ENCODE assay signal across 8 cellular contexts in genomic region chr15:65133550-65134200, GRCh38. TPM values are rescaled to one million over a fixed set of nuclear protein-coding genes. Genes with fewer than 3 reads are reported as not detected.
A peak's percentile ranks its signal among the peaks of the same experiment; 100 is the strongest.
DNase-seq lines count a peak whose midpoint lies in the region; ATAC-seq and TF ChIP-seq lines count a peak whose summit lies in the region.

PDCD7 (minus strand) TSS chr15:65133808; CDS start chr15:65133781, 27 bp downstream.

- H3K4me1 Mint-ChIP-seq in activated CD4-positive, alpha-beta T cell treated with anti-CD3 and anti-CD28 coated beads for 36 hours, result peaks cover 26% of the 10 kb centered on the region

- peak within 1 kb of the TSS; percentile 85 for H3K4me3 Mint-ChIP-seq in activated CD4-positive, alpha-beta T cell treated with anti-CD3 and anti-CD28 coated beads for 36 hours

- TF ChIP-seq CTCF in AG10803 (conservative IDR thresholded peaks at IDR 0.05; ENCODE audit: low read length) (no peak), choroid plexus epithelial cell (conservative IDR thresholded peaks at IDR 0.05; ENCODE audit: low read depth, low read length) (no peak)

- H3K4me3 ChIP-seq in AG10803 (ENCODE audit: low read length), result peak within 1 kb of the TSS; percentile 60
- peak within 1 kb of the TSS; percentile 80 for H3K4me3 ChIP-seq in choroid plexus epithelial cell (ENCODE audit: low read depth, low read length)

- POLR2A ChIA-PET in activated CD4-positive, alpha-beta T cell treated with anti-CD3 and anti-CD28 coated beads for 36 hours (lab: Charles Lee), result interaction anchor here (0.6 to 1.3 kb wide), 2 partner anchors 26 to 171 kb away, joined by 5 to 10 read pairs; partner anchors contain the start of gene RNU5B-1

- no peaks in the 10 kb centered on the region for H3K27me3 Mint-ChIP-seq in activated CD4-positive, alpha-beta T cell treated with anti-CD3 and anti-CD28 coated beads for 36 hours

- peak; percentile 91 for ATAC-seq in GM19043 (IDR thresholded peaks at IDR 0.05; ENCODE audit: low read depth, unreplicated experiment)
- ATAC-seq in HG03432 (IDR thresholded peaks at IDR 0.05; ENCODE audit: unreplicated experiment), result peak; percentile 87
- ATAC-seq in activated CD4-positive, alpha-beta T cell treated with anti-CD3 and anti-CD28 coated beads for 36 hours, result peak; percentile 96

- peaks cover 28% of the 10 kb centered on the region for H3K36me3 Mint-ChIP-seq in activated CD4-positive, alpha-beta T cell treated with anti-CD3 and anti-CD28 coated beads for 36 hours (ENCODE audit: low read depth)

- CTCF ChIA-PET in activated CD4-positive, alpha-beta T cell treated with anti-CD3 and anti-CD28 coated beads for 36 hours (lab: Charles Lee), result interaction anchor here (0.6 to 2.3 kb wide), 7 partner anchors 18 to 477 kb away, joined by 3 to 4 read pairs (median 3); partner anchors contain the start of genes INTS14, PARP16 and UBAP1L

- intact Hi-C loops in activated CD4-positive, alpha-beta T cell treated with anti-CD3 and anti-CD28 coated beads for 36 hours (cut with DNase I, micrococcal nuclease), result loop anchor here (1.0 to 10.0 kb wide), 14 partner anchors 52 to 1223 kb away; partner anchors contain the start of genes CLPX (in 2 of the 2), RNU5B-1 (in 2 of the 2), DPP8 (in 1 of the 2) and INTS14 (in 1 of the 2)

- peak within 1 kb of the TSS; percentile 93 for H3K27ac Mint-ChIP-seq in activated CD4-positive, alpha-beta T cell treated with anti-CD3 and anti-CD28 coated beads for 36 hours

- DNase-seq in AG10803 (ENCODE audit: low read depth) (peak; percentile 86), NCI-H510A treated with DMSO at 0.1 percent for 48 hours (lab: John Stamatoyannopoulos, UW) (peak; percentile 83), choroid plexus epithelial cell (ENCODE audit: low read depth) (peak; percentile 93), kidney tubule cell (ENCODE audit: low spot score) (peak; percentile 88)
- peak; percentile 91 for DNase-seq in activated CD4-positive, alpha-beta T cell treated with anti-CD3 and anti-CD28 coated beads for 36 hours
- DNase-seq in stimulated activated CD4-positive, alpha-beta T cell treated with anti-CD3 and anti-CD28 coated beads, Interleukin-1b, Interleukin-23, amount 100 ng/mL, for 24 hours (ENCODE audit: low read depth in 4 of 4, low spot score in 1 of 4), result peak; percentile 54 to 76 (median 72)

- H3K9me3 Mint-ChIP-seq in activated CD4-positive, alpha-beta T cell treated with anti-CD3 and anti-CD28 coated beads for 36 hours (ENCODE audit: low read depth), result peaks cover 5% of the 10 kb centered on the region

RNA-seq across cellular contexts. Expression of gene PDCD7, which starts in this region (rescaled TPM):
- total RNA-seq in activated CD4-positive, alpha-beta T cell treated with anti-CD3 and anti-CD28 coated beads for 36 hours, result 10 to 100 TPM; 16.6 to 24.8 TPM

Comparison
In these comparisons a context has a peak if more than half of its experiments do, and no peak if none do; other contexts are left out.
1. Peak in every context shown above with its lines: DNase-seq, ATAC-seq and H3K4me3 ChIP-seq.